In genomic region chr1:6245086-6245868, GRCh38 we compare ENCODE assay signal across 1 cellular context.
TF ChIP-seq lines count a peak whose summit lies in the region.

No MANE protein-coding gene starts in this region.

TF ChIP-seq in HepG2, 621 proteins besides CTCF, POLR2A, EP300 and RAD21 (continued from another document and continues in another):
- 0 out of 2 replicates have a peak, but pooled peaks have one; percentile 38 for TF ChIP-seq RNF2 (conservative IDR thresholded peaks at IDR 0.05; ENCODE audit: low read depth)
- TF ChIP-seq TOE1 (CRISPR knock-in tag; IDR thresholded peaks at IDR 0.05), result peak; percentile 88; the same call in 1 of the 2 replicates
- no peak for TF ChIP-seq ARID3A (IDR thresholded peaks at IDR 0.05; ENCODE audit: low read depth, low read length)
- TF ChIP-seq FOXA3 (CRISPR knock-in tag; IDR thresholded peaks at IDR 0.05), result peak; percentile 75
- peak; percentile 80 for TF ChIP-seq PPARG (CRISPR knock-in tag; conservative IDR thresholded peaks at IDR 0.05)
- TF ChIP-seq MYPOP (CRISPR knock-in tag; IDR thresholded peaks at IDR 0.05), result peak; percentile 95
- peak; percentile 67; the same call in 1 of the 2 replicates for TF ChIP-seq ZNF646 (CRISPR knock-in tag; IDR thresholded peaks at IDR 0.05)
- peak; percentile 89 for TF ChIP-seq ZNF263 (CRISPR knock-in tag; IDR thresholded peaks at IDR 0.05)
- peak; percentile 87; the same call in 1 of the 2 replicates for TF ChIP-seq ZNF788 (CRISPR knock-in tag; IDR thresholded peaks at IDR 0.05; ENCODE audit: borderline replicate concordance)
- peak; percentile 82 for TF ChIP-seq ONECUT2 (CRISPR knock-in tag; IDR thresholded peaks at IDR 0.05)
- peak; percentile 98 for TF ChIP-seq SMAD3 (CRISPR knock-in tag; IDR thresholded peaks at IDR 0.05)
- TF ChIP-seq ZNF224 (CRISPR knock-in tag; IDR thresholded peaks at IDR 0.05), result 0 out of 2 replicates have a peak, but pooled peaks have one; percentile 72
- TF ChIP-seq ZNF784 (CRISPR knock-in tag; IDR thresholded peaks at IDR 0.05; ENCODE audit: borderline replicate concordance), result peak; percentile 98
- TF ChIP-seq RORA (CRISPR knock-in tag; IDR thresholded peaks at IDR 0.05), result no peak
- peak; percentile 93; the same call in 1 of the 2 replicates for TF ChIP-seq THAP8 (CRISPR knock-in tag; IDR thresholded peaks at IDR 0.05; ENCODE audit: borderline replicate concordance)
- TF ChIP-seq CREBL2 (CRISPR knock-in tag; IDR thresholded peaks at IDR 0.05; ENCODE audit: borderline replicate concordance), result peak; percentile 98
- no peak for TF ChIP-seq HHEX (CRISPR knock-in tag; IDR thresholded peaks at IDR 0.05)
- TF ChIP-seq HCFC1 (IDR thresholded peaks at IDR 0.05; ENCODE audit: low read depth, low read length), result no peak
- peak; percentile 99 for TF ChIP-seq CENPT (CRISPR knock-in tag; IDR thresholded peaks at IDR 0.05; ENCODE audit: low read depth)
- peak; percentile 83 for TF ChIP-seq PATZ1 (CRISPR knock-in tag; IDR thresholded peaks at IDR 0.05)
- TF ChIP-seq HOXA7 (CRISPR knock-in tag; IDR thresholded peaks at IDR 0.05), result peak; percentile 98
- TF ChIP-seq ZNF253 (CRISPR knock-in tag; IDR thresholded peaks at IDR 0.05; ENCODE audit: borderline replicate concordance), result peak; percentile 95
- TF ChIP-seq ZNF652 (CRISPR knock-in tag; IDR thresholded peaks at IDR 0.05; ENCODE audit: borderline replicate concordance, low read depth), result peak; percentile 43; the same call in 1 of the 2 replicates
- TF ChIP-seq ZSCAN12 (CRISPR knock-in tag; IDR thresholded peaks at IDR 0.05), result peak; percentile 99
- TF ChIP-seq ARNTL (CRISPR knock-in tag; IDR thresholded peaks at IDR 0.05), result peak; percentile 89
- peak; percentile 97 for TF ChIP-seq ZNF841 (CRISPR knock-in tag; IDR thresholded peaks at IDR 0.05; ENCODE audit: borderline replicate concordance)
- peak; percentile 54; the same call in 1 of the 2 replicates for TF ChIP-seq POGZ (CRISPR knock-in tag; IDR thresholded peaks at IDR 0.05)
- no peak for TF ChIP-seq GATA4 (IDR thresholded peaks at IDR 0.05; ENCODE audit: borderline replicate concordance, low read depth)
- peak; percentile 94; the same call in 1 of the 2 replicates for TF ChIP-seq ZFP82 (CRISPR knock-in tag; IDR thresholded peaks at IDR 0.05; ENCODE audit: borderline replicate concordance)
- peak; percentile 95 for TF ChIP-seq TBX2 (CRISPR knock-in tag; IDR thresholded peaks at IDR 0.05; ENCODE audit: borderline replicate concordance)
- no peak for TF ChIP-seq ZFP36 (IDR thresholded peaks at IDR 0.05; ENCODE audit: borderline replicate concordance, low read depth, low read length, partially characterized antibody)
- peak; percentile 88 for TF ChIP-seq ZNF276 (CRISPR knock-in tag; IDR thresholded peaks at IDR 0.05; ENCODE audit: low read depth)
- peak; percentile 88 for TF ChIP-seq SIX4 (CRISPR knock-in tag; IDR thresholded peaks at IDR 0.05)
- peak; percentile 99 for TF ChIP-seq ZNF777 (CRISPR knock-in tag; IDR thresholded peaks at IDR 0.05)
- peak; percentile 57; the same call in 1 of the 2 replicates for TF ChIP-seq ZNF562 (CRISPR knock-in tag; IDR thresholded peaks at IDR 0.05; ENCODE audit: borderline replicate concordance)
- TF ChIP-seq DR1 (CRISPR knock-in tag; IDR thresholded peaks at IDR 0.05), result peak; percentile 38; the same call in 1 of the 2 replicates
- TF ChIP-seq HNF1B (CRISPR knock-in tag; IDR thresholded peaks at IDR 0.05), result peak; percentile 52; the same call in 1 of the 2 replicates
- no peak for TF ChIP-seq U2AF2 (IDR thresholded peaks at IDR 0.05; ENCODE audit: low read depth, low read length)
- TF ChIP-seq KLF16 (CRISPR knock-in tag; IDR thresholded peaks at IDR 0.05), result peak; percentile 56 to 99; a peak in 2 of 4 replicates
- peak; percentile 86 for TF ChIP-seq GABPB1 (CRISPR knock-in tag; IDR thresholded peaks at IDR 0.05)
- peak; percentile 98 for TF ChIP-seq ZNF616 (CRISPR knock-in tag; IDR thresholded peaks at IDR 0.05; ENCODE audit: low read depth)
- peak; percentile 99 for TF ChIP-seq ZSCAN21 (CRISPR knock-in tag; IDR thresholded peaks at IDR 0.05; ENCODE audit: borderline replicate concordance)
- no peak for TF ChIP-seq TBX3 (IDR thresholded peaks at IDR 0.05; ENCODE audit: borderline replicate concordance)
- TF ChIP-seq PITX1 (CRISPR knock-in tag; IDR thresholded peaks at IDR 0.05), result peak; percentile 78
- peak; percentile 99 for TF ChIP-seq FOXO4 (CRISPR knock-in tag; conservative IDR thresholded peaks at IDR 0.05)
- TF ChIP-seq NCOA1 (CRISPR knock-in tag; IDR thresholded peaks at IDR 0.05), result peak; percentile 95
- peak; percentile 99 for TF ChIP-seq SALL2 (CRISPR knock-in tag; IDR thresholded peaks at IDR 0.05)
- peak; percentile 99 for TF ChIP-seq ZSCAN31 (CRISPR knock-in tag; IDR thresholded peaks at IDR 0.05; ENCODE audit: low read depth)
- peak; percentile 99 for TF ChIP-seq ZNF256 (CRISPR knock-in tag; conservative IDR thresholded peaks at IDR 0.05)
- peak; percentile 63; the same call in 1 of the 2 replicates for TF ChIP-seq SIN3A (IDR thresholded peaks at IDR 0.05; ENCODE audit: borderline replicate concordance, low read depth, low read length)
